9 cellular contexts compared by ENCODE assay signal in the genomic region with DNA sequence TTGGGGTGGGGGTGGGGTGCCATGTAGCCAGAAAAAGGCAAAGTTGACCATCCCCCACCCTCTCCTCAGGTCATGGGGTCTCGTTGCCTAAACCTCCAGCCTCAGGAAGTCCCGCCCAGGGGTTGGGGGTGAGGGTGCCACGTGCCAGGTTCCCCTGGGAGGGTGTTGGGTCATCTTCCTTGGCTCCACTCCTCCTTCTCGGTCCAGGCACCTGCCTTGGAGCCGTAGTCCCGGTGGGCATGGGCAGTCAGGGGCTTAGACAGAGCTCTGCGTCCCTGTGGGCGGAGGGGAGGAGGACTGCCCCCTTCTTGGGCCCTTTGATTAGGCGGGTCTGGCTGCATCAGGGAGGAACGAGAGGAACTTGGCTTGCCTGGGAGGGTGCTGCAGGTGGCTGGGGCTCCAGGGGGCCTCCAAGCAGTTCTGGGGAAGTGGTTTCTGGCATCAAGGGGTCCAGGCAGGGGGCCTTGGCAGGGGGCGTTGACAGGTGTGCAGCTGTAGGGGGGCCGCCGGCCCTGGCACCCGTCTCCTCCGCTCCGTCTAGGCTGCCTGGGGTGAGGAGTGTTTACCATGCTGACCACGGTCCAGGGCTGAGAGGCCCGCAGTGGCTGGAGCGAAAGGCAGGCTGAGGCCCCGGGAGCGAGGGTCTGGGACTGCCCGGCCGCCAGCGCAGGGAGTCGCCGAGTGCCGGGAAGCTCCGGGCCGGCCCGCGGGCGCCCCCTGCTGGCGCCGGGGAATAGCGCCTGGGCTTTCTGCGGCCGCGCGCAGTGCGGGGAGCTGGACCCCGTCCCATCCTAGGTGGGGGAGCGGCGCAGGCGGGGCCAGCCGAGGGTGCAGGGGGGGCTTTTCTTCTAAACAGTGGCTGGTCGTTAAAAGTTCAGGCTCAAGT. TPM values are rescaled to one million over a fixed set of nuclear protein-coding genes. Genes with fewer than 3 reads are reported as not detected.
DNase-seq lines count a peak whose midpoint lies in the region; ATAC-seq lines count a peak whose summit lies in the region.
"Had no signal": no experiment of that assay in that cellular context is flagged by ENCODE, and none has a peak within 500 bp of the region (broad histone marks: within the 10 kb centered on the region; RNA-seq: fewer than 3 reads in every experiment).

No MANE protein-coding gene starts in this region.

- intact Hi-C loops in head of caudate nucleus (cut with DNase I) = loop anchor here (5.0 kb wide), 1 partner anchor 76 kb away; a partner anchor contains a TSS

- peaks cover 6 to 82% (median 12%) of the 10 kb centered on the region in 3 donors for H3K36me3 Mint-ChIP-seq in CD8-positive, alpha-beta memory T cell
- H3K36me3 Mint-ChIP-seq in activated naive CD8-positive, alpha-beta T cell treated with anti-CD3 and anti-CD28 coated beads for 36 hours = peaks cover 35% of the 10 kb centered on the region

- H3K27ac ChIP-seq in CD8-positive, alpha-beta memory T cell (ENCODE audit: low read depth, low read length) = peak overlapping the region; percentile 17
- no peak overlapping the region for H3K27ac ChIP-seq in SJCRH30

- ATAC-seq in GM19438 (IDR thresholded peaks at IDR 0.05; ENCODE audit: low read depth, unreplicated experiment) (peak; percentile 72), GM19467 (IDR thresholded peaks at IDR 0.05; ENCODE audit: unreplicated experiment) (no peak)

- CTCF ChIA-PET in CD8-positive, alpha-beta memory T cell (lab: Charles Lee) = interaction anchor here (0.6 to 38.2 kb wide), 27 partner anchors 9 to 339 kb away, joined by 3 to 1908 read pairs (median 4); a partner anchor contains a TSS

- peak overlapping the region; percentile 50 to 92 (median 78) for H3K27ac Mint-ChIP-seq in CD8-positive, alpha-beta memory T cell
- peak overlapping the region; percentile 73 for H3K27ac Mint-ChIP-seq in activated naive CD8-positive, alpha-beta T cell treated with anti-CD3 and anti-CD28 coated beads for 36 hours

- H3K9me3 Mint-ChIP-seq in CD8-positive, alpha-beta memory T cell = no peaks in the 10 kb centered on the region
- no peaks in the 10 kb centered on the region for H3K9me3 Mint-ChIP-seq in activated naive CD8-positive, alpha-beta T cell treated with anti-CD3 and anti-CD28 coated beads for 36 hours

- no peaks in the 10 kb centered on the region for H3K9me3 ChIP-seq in CD8-positive, alpha-beta memory T cell (ENCODE audit: low read length)
- no peaks in the 10 kb centered on the region for H3K9me3 ChIP-seq in SJCRH30 (replicated peaks)

- peaks cover 0 to 2% of the 10 kb centered on the region in 2 donors for H3K27me3 Mint-ChIP-seq in CD8-positive, alpha-beta memory T cell
- H3K27me3 Mint-ChIP-seq in activated naive CD8-positive, alpha-beta T cell treated with anti-CD3 and anti-CD28 coated beads for 36 hours = no peaks in the 10 kb centered on the region

- H3K4me3 Mint-ChIP-seq in CD8-positive, alpha-beta memory T cell = peak overlapping the region; percentile 80 to 91 (median 84)
- H3K4me3 Mint-ChIP-seq in activated naive CD8-positive, alpha-beta T cell treated with anti-CD3 and anti-CD28 coated beads for 36 hours = peak overlapping the region; percentile 86

- peaks cover 48% of the 10 kb centered on the region for H3K4me1 ChIP-seq in CD8-positive, alpha-beta memory T cell (ENCODE audit: insufficient read depth, low read length)
- peaks cover 4% of the 10 kb centered on the region; the same call in 1 of the 2 replicates for H3K4me1 ChIP-seq in SJCRH30

- no peaks in the 10 kb centered on the region for H3K27me3 ChIP-seq in CD8-positive, alpha-beta memory T cell (ENCODE audit: insufficient read depth, low read length, poor library complexity, severe bottlenecking)
- H3K27me3 ChIP-seq in SJCRH30 = no peaks in the 10 kb centered on the region

- H3K4me3 ChIP-seq in CD8-positive, alpha-beta memory T cell (ENCODE audit: low read length) = peak overlapping the region; percentile 74
- H3K4me3 ChIP-seq in SJCRH30 = no peak overlapping the region

- peaks cover 42 to 75% (median 56%) of the 10 kb centered on the region in 3 donors for H3K4me1 Mint-ChIP-seq in CD8-positive, alpha-beta memory T cell
- H3K4me1 Mint-ChIP-seq in activated naive CD8-positive, alpha-beta T cell treated with anti-CD3 and anti-CD28 coated beads for 36 hours = peaks cover 40% of the 10 kb centered on the region

- peak; percentile 68 to 77 (median 69) for DNase-seq in CD8-positive, alpha-beta memory T cell
- DNase-seq in KG1 (lab: John Stamatoyannopoulos, UW) = peak; percentile 25
- DNase-seq in SJCRH30 = peak; percentile 66 to 79
- DNase-seq in activated naive CD8-positive, alpha-beta T cell treated with anti-CD3 and anti-CD28 coated beads for 36 hours = peak; percentile 82
- DNase-seq in head of caudate nucleus = peak in 39 of 42 donors; percentile 47 to 86 (median 72)
- DNase-seq in nucleus accumbens (lab: John Stamatoyannopoulos, UW) = peak in 47 of 56 donors; percentile 9 to 77 (median 42)

- peaks cover 51% of the 10 kb centered on the region for H3K36me3 ChIP-seq in CD8-positive, alpha-beta memory T cell (ENCODE audit: insufficient read depth, low read length)
- H3K36me3 ChIP-seq in SJCRH30 = peaks cover 27% of the 10 kb centered on the region

- POLR2A ChIA-PET in CD8-positive, alpha-beta memory T cell (lab: Charles Lee) = interaction anchor here (0.6 to 5.5 kb wide), 9 partner anchors 13 to 99 kb away, joined by 3 to 277 read pairs (median 4); a partner anchor contains a TSS

RNA-seq across cellular contexts. Expression of a gene that starts 7.9 kb away (rescaled TPM):
- 10 to 100 TPM; 31.3 to 31.9 TPM for total RNA-seq in CD8-positive, alpha-beta memory T cell
- 2.4 TPM for polyA plus RNA-seq in CD8-positive, alpha-beta memory T cell
- 3.2 and 3.8 TPM in 2 replicates for total RNA-seq in SJCRH30 (2014; rRNA removed; shearing (Covaris generic))
- total RNA-seq in activated naive CD8-positive, alpha-beta T cell treated with anti-CD3 and anti-CD28 coated beads for 36 hours = 10 to 100 TPM; 15.0 to 15.6 TPM

RNA-seq across cellular contexts. Expression of a gene that starts 18.2 kb away (rescaled TPM):
- total RNA-seq in CD8-positive, alpha-beta memory T cell = 100 to 1,000 TPM; 145 to 152 TPM
- 139 TPM for polyA plus RNA-seq in CD8-positive, alpha-beta memory T cell
- 2.8 and 5.2 TPM in 2 replicates for total RNA-seq in SJCRH30 (2014; rRNA removed; shearing (Covaris generic))
- 10 to 100 TPM; 78.6 to 85.5 TPM for total RNA-seq in activated naive CD8-positive, alpha-beta T cell treated with anti-CD3 and anti-CD28 coated beads for 36 hours

RNA-seq across cellular contexts. Expression of a gene that starts 47.0 kb away (rescaled TPM):
- total RNA-seq in CD8-positive, alpha-beta memory T cell = not detected
- not detected for polyA plus RNA-seq in CD8-positive, alpha-beta memory T cell
- not detected in 2 replicates for total RNA-seq in SJCRH30 (2014; rRNA removed; shearing (Covaris generic))
- not detected for total RNA-seq in activated naive CD8-positive, alpha-beta T cell treated with anti-CD3 and anti-CD28 coated beads for 36 hours
- total RNA-seq: activated CD8-positive, alpha-beta memory T cell treated with anti-CD3 and anti-CD28 coated beads for 36 hours had no signal

Comparison
In these comparisons a context has a peak if more than half of its experiments do, and no peak if none do; other contexts are left out.
1. DNase-seq: peak in every context shown above with its lines; median percentile 82 in activated naive CD8-positive, alpha-beta T cell treated with anti-CD3 and anti-CD28 coated beads for 36 hours; 72 in SJCRH30; 72 in head of caudate nucleus; 69 in CD8-positive, alpha-beta memory T cell; 42 in nucleus accumbens; 25 in KG1.
2. RNA of a gene that starts 18.2 kb away (total RNA-seq): 145 to 152 TPM in CD8-positive, alpha-beta memory T cell and 78.6 to 85.5 TPM in activated naive CD8-positive, alpha-beta T cell treated with anti-CD3 and anti-CD28 coated beads for 36 hours; 2.8 to 5.2 TPM in SJCRH30; every median in the first group is over 10 times any median in the second.